In genomic region chr5:14416709-14417108, GRCh38 we compare ENCODE assay signal across 14 cellular contexts.
A peak's percentile ranks its signal among the peaks of the same experiment; 100 is the strongest.
DNase-seq lines count a peak whose midpoint lies in the region; ATAC-seq and TF ChIP-seq lines count a peak whose summit lies in the region.
"Had no signal": no experiment of that assay in that cellular context is flagged by ENCODE, and none has a peak within 500 bp of the region (broad histone marks: within the 10 kb centered on the region; RNA-seq: fewer than 3 reads in every experiment).

No MANE protein-coding gene starts in this region.

- H3K4me1 Mint-ChIP-seq in activated T-cell treated with anti-CD3 and anti-CD28 coated beads, Interleukin-2, amount 50 U/mL, for 24 hours (ENCODE audit: low read depth): peaks cover 63% of the 10 kb centered on the region
- H3K4me1 Mint-ChIP-seq in activated naive CD8-positive, alpha-beta T cell treated with anti-CD3 and anti-CD28 coated beads, Interleukin-2, amount 50 U/mL, for 24 hours: peaks cover 56% of the 10 kb centered on the region
- peaks cover 14% of the 10 kb centered on the region for H3K4me1 Mint-ChIP-seq in memory B cell

- H3K27ac ChIP-seq in suprapubic skin (peak overlapping the region; percentile 14), upper lobe of left lung (no peak overlapping the region)

- H3K4me3 Mint-ChIP-seq in activated T-cell treated with anti-CD3 and anti-CD28 coated beads, Interleukin-2, amount 50 U/mL, for 24 hours: no peak overlapping the region
- no peak overlapping the region for H3K4me3 Mint-ChIP-seq in activated naive CD8-positive, alpha-beta T cell treated with anti-CD3 and anti-CD28 coated beads, Interleukin-2, amount 50 U/mL, for 24 hours
- no peak overlapping the region for H3K4me3 Mint-ChIP-seq in memory B cell
- H3K4me3 Mint-ChIP-seq: activated B cell treated with CpG ODN at 0.5 μM for 24 hours, naive B cell had no signal

- H3K36me3 Mint-ChIP-seq in activated T-cell treated with anti-CD3 and anti-CD28 coated beads, Interleukin-2, amount 50 U/mL, for 24 hours (ENCODE audit: low read depth): no peaks in the 10 kb centered on the region
- no peaks in the 10 kb centered on the region for H3K36me3 Mint-ChIP-seq in activated naive CD8-positive, alpha-beta T cell treated with anti-CD3 and anti-CD28 coated beads, Interleukin-2, amount 50 U/mL, for 24 hours (ENCODE audit: low read depth)
- H3K36me3 Mint-ChIP-seq in memory B cell: peaks cover 37% of the 10 kb centered on the region

- no peak for DNase-seq in activated T-cell treated with anti-CD3 and anti-CD28 coated beads, Interleukin-2, amount 50 U/mL, for 24 hours
- no peak for DNase-seq in activated T-cell treated with anti-CD3 and anti-CD28 coated beads, Interleukin-2, amount 50 U/mL, for 48 hours
- DNase-seq in activated naive CD8-positive, alpha-beta T cell treated with anti-CD3 and anti-CD28 coated beads, Interleukin-2, amount 50 U/mL, for 24 hours: no peak
- DNase-seq in memory B cell (ENCODE audit: low spot score in 2 of 2) (no peak), suprapubic skin (ENCODE audit: low spot score in 2 of 2) (no peak), upper lobe of left lung (no peak), posterior vena cava (ENCODE audit: low spot score) (no peak), epidermal melanocyte (ENCODE audit: insufficient read length, low spot score) (no peak)
- DNase-seq: activated B cell treated with CpG ODN at 0.5 μM for 24 hours, DMS153, naive B cell, NCI-H1417, NCI-H524 treated with DMSO at 0.1 percent for 48 hours, Right ventricle myocardium superior had no signal

- no peak for TF ChIP-seq CTCF in suprapubic skin (IDR thresholded peaks at IDR 0.05)
- TF ChIP-seq CTCF in upper lobe of left lung (IDR thresholded peaks at IDR 0.05): no peak

- peaks cover 4% of the 10 kb centered on the region for H3K27me3 Mint-ChIP-seq in activated T-cell treated with anti-CD3 and anti-CD28 coated beads, Interleukin-2, amount 50 U/mL, for 24 hours
- H3K27me3 Mint-ChIP-seq in activated naive CD8-positive, alpha-beta T cell treated with anti-CD3 and anti-CD28 coated beads, Interleukin-2, amount 50 U/mL, for 24 hours: peaks cover 2% of the 10 kb centered on the region
- H3K27me3 Mint-ChIP-seq in memory B cell: no peaks in the 10 kb centered on the region
- H3K27me3 Mint-ChIP-seq: activated B cell treated with CpG ODN at 0.5 μM for 24 hours, naive B cell had no signal

- H3K9me3 ChIP-seq in suprapubic skin: no peaks in the 10 kb centered on the region
- no peaks in the 10 kb centered on the region for H3K9me3 ChIP-seq in upper lobe of left lung

- peak overlapping the region; percentile 84 for H3K27ac Mint-ChIP-seq in activated T-cell treated with anti-CD3 and anti-CD28 coated beads, Interleukin-2, amount 50 U/mL, for 24 hours
- H3K27ac Mint-ChIP-seq in activated naive CD8-positive, alpha-beta T cell treated with anti-CD3 and anti-CD28 coated beads, Interleukin-2, amount 50 U/mL, for 24 hours: peak overlapping the region; percentile 80
- H3K27ac Mint-ChIP-seq in memory B cell: peak overlapping the region; percentile 74
- H3K27ac Mint-ChIP-seq: activated B cell treated with CpG ODN at 0.5 μM for 24 hours, naive B cell had no signal

- TF ChIP-seq EP300 in suprapubic skin (IDR thresholded peaks at IDR 0.05): no peak
- TF ChIP-seq EP300 in upper lobe of left lung (IDR thresholded peaks at IDR 0.05): no peak

- H3K9me3 Mint-ChIP-seq in activated T-cell treated with anti-CD3 and anti-CD28 coated beads, Interleukin-2, amount 50 U/mL, for 24 hours: no peaks in the 10 kb centered on the region
- no peaks in the 10 kb centered on the region for H3K9me3 Mint-ChIP-seq in activated naive CD8-positive, alpha-beta T cell treated with anti-CD3 and anti-CD28 coated beads, Interleukin-2, amount 50 U/mL, for 24 hours
- H3K9me3 Mint-ChIP-seq in memory B cell: no peaks in the 10 kb centered on the region
- H3K9me3 Mint-ChIP-seq: activated B cell treated with CpG ODN at 0.5 μM for 24 hours, naive B cell had no signal

- H3K4me3 ChIP-seq in suprapubic skin (no peak overlapping the region), upper lobe of left lung (no peak overlapping the region)

- TF ChIP-seq POLR2A in suprapubic skin (IDR thresholded peaks at IDR 0.05) (no peak), upper lobe of left lung (IDR thresholded peaks at IDR 0.05) (no peak)

- ATAC-seq in activated naive CD8-positive, alpha-beta T cell treated with anti-CD3 and anti-CD28 coated beads, Interleukin-2, amount 50 U/mL, for 24 hours: no peak
- ATAC-seq in memory B cell (ENCODE audit: low read depth) (no peak), upper lobe of left lung (ENCODE audit: low FRiP score in 2 of 2) (no peak)

- 69% methylated on average over 11 of the region's 11 CpGs for WGBS in suprapubic skin
- 81 to 85% methylated on average over 4 to 11 of the region's 11 CpGs for WGBS in upper lobe of left lung, 2 donors

- H3K36me3 ChIP-seq in suprapubic skin (peaks cover 75% of the 10 kb centered on the region), upper lobe of left lung (peaks cover 14 to 88% (median 54%) of the 10 kb centered on the region in 4 donors)

- intact Hi-C loops in posterior vena cava (cut with DNase I): no loop called here

- peaks cover 3% of the 10 kb centered on the region for H3K4me1 ChIP-seq in suprapubic skin
- H3K4me1 ChIP-seq in upper lobe of left lung: no peaks in the 10 kb centered on the region

- H3K27me3 ChIP-seq in suprapubic skin (no peaks in the 10 kb centered on the region), upper lobe of left lung (no peaks in the 10 kb centered on the region)
